In the genomic region with DNA sequence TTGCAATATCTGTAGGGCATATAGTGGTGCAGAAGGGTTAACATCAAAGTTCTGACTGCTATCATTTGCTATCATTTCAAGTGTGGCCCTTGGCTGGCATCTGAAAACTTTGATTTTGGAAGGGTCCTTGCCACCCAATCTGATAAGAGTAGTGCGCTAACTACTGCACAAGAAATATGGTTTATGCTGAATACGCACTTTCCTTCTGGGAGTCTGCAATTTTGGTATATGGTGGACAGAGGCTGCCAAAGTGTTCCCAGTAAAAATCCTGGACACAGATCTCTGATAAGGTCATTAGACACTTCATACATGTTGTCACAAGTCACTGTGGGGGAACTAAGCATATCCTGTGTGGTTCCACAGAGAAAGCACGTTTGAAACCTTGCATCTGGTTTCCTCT, we compare ENCODE assay signal across 27 cellular contexts.
"Had no signal": no experiment of that assay in that cellular context is flagged by ENCODE, and none has a peak within 500 bp of the region (broad histone marks: within the 10 kb centered on the region; RNA-seq: fewer than 3 reads in every experiment).

No MANE protein-coding gene starts in this region.

- H3K36me3 ChIP-seq: neutrophil, ovary, spleen, stomach, thoracic aorta, thyroid gland, tibial nerve, upper lobe of right lung, uterus had no signal

- H3K27me3 ChIP-seq: neutrophil, ovary, spleen, stomach, thyroid gland, tibial nerve, upper lobe of right lung, uterus had no signal

- H3K27ac ChIP-seq: neutrophil, ovary, parathyroid adenoma, psoas muscle, skin epidermis, spleen, stomach, thoracic aorta, thyroid gland, tibial nerve, upper lobe of right lung, uterus had no signal

- DNase-seq: naive B cell; naive thymus-derived CD8-positive, alpha-beta T cell; nephron progenitor cell; nucleus accumbens; ovary; posterior cingulate gyrus; psoas muscle; right cardiac atrium; spleen; stimulated activated CD4-positive, alpha-beta T cell treated with anti-CD3 and anti-CD28 coated beads, Interleukin-12 subunit alpha, Interleukin-12 subunit beta, amount 100 ng/mL, for 4 hours; stimulated activated CD4-positive, alpha-beta T cell treated with anti-CD3 and anti-CD28 coated beads, Interleukin-1b, Interleukin-23, amount 100 ng/mL, for 48 hours; stimulated activated CD4-positive, alpha-beta T cell treated with anti-CD3 and anti-CD28 coated beads, Interleukin-4, amount 100 ng/mL, for 24 hours; stimulated activated naive B cell treated with anti-CD40 and anti-IgM and Interleukin-4, amounts not matched to agents 10 μg/mL and 1 μg/mL and 100 μg/mL, for 72 hours; stimulated activated naive CD4-positive, alpha-beta T cell treated with Interleukin-2 at 50 U/mL for 16 hours; stomach; thyroid gland; upper lobe of right lung; uterus had no signal

- H2AFZ ChIP-seq: parathyroid adenoma had no signal

- H3K4me3 ChIP-seq: ovary, psoas muscle, skin epidermis, smooth muscle cell, spleen, stomach, thoracic aorta, thyroid gland, tibial nerve, upper lobe of right lung, uterus had no signal

- H3K9me3 ChIP-seq: neutrophil, ovary, psoas muscle, spleen, thoracic aorta, thyroid gland, tibial nerve, upper lobe of right lung, uterus had no signal

- H3K4me2 ChIP-seq: smooth muscle cell had no signal

- ATAC-seq: naive thymus-derived CD8-positive, alpha-beta T cell; natural killer cell treated with Interleukin-12 subunit alpha and Interleukin-12 subunit beta and Interleukin-15 and Interleukin-18, amount 100 ng/mL, for 72 hours; psoas muscle; right cardiac atrium; sciatic nerve; stimulated activated effector memory CD8-positive, alpha-beta T cell treated with anti-CD3 and anti-CD28 coated beads, Interleukin-12 subunit alpha, Interleukin-12 subunit beta, amount 100 ng/mL, for 72 hours; stimulated activated naive B cell treated with anti-CD40 and anti-IgM and Interleukin-4, amounts not matched to agents 10 μg/mL and 1 μg/mL and 100 μg/mL, for 72 hours; upper lobe of right lung had no signal

- H3K9ac ChIP-seq: parathyroid adenoma had no signal

- H3K4me1 ChIP-seq: parathyroid adenoma, psoas muscle, spleen, stomach, thyroid gland, tibial nerve, upper lobe of right lung, uterus had no signal

- H3K79me2 ChIP-seq: parathyroid adenoma had no signal
